Comparison of ENCODE assay signal across 8 cellular contexts in the genomic region with DNA sequence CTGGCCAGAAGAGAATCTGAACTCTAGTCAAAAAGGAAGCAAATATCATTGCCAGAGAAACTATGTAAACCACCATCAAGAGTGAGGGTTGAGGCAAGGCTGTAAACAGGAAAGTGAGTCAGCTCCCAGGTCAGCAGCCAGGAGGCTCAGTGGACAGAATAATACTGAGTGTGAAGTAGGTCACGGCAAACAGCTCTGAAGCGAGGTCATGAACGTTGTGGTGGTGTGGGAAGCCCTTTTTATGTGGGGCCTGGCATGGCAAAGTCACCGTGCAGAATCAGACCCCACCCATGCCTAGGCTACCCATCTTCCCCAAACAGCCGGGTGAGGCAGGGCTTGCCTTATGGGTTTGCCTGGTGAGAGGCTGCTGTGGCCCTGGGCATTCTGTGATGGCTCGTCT. TPM values are rescaled to one million over a fixed set of nuclear protein-coding genes. Genes with fewer than 3 reads are reported as not detected.
A peak's percentile ranks its signal among the peaks of the same experiment; 100 is the strongest.
DNase-seq lines count a peak whose midpoint lies in the region; TF ChIP-seq lines count a peak whose summit lies in the region.

No MANE protein-coding gene starts in this region.

- H3K4me3 ChIP-seq in retinal pigment epithelial cell (ENCODE audit: low read length) = no peak overlapping the region

- DNase-seq in ELR (ENCODE audit: low read depth) (peak; percentile 93), LoVo (ENCODE audit: low spot score) (peak; percentile 86), fibroblast of gingiva (ENCODE audit: low read depth) (peak; percentile 80), retinal pigment epithelial cell (ENCODE audit: low read depth) (peak; percentile 73), NCI-H2227 (lab: John Stamatoyannopoulos, UW; ENCODE audit: unreplicated experiment) (no peak), mesenteric fat pad (ENCODE audit: low spot score) (no peak)
- DNase-seq in activated CD8-positive, alpha-beta memory T cell treated with anti-CD3 and anti-CD28 coated beads, Interleukin-2, amount 50 U/mL, for 24 hours (ENCODE audit: extremely low read depth) = peak; percentile 32
- no peak for DNase-seq in effector CD8-positive, alpha-beta T cell (lab: John Stamatoyannopoulos, UW)

- TF ChIP-seq CTCF in retinal pigment epithelial cell (conservative IDR thresholded peaks at IDR 0.05; ENCODE audit: low read depth, low read length) = peak; percentile 13

RNA-seq across cellular contexts. Expression of a gene that starts 43.9 kb away (rescaled TPM):
- total RNA-seq in mesenteric fat pad = 4,139 TPM

Comparison
In these comparisons a context has a peak if more than half of its experiments do, and no peak if none do; other contexts are left out.
1. DNase-seq: peak in ELR (single experiment), LoVo (single experiment), activated CD8-positive, alpha-beta memory T cell treated with anti-CD3 and anti-CD28 coated beads, Interleukin-2, amount 50 U/mL, for 24 hours (single experiment), fibroblast of gingiva (single experiment) and retinal pigment epithelial cell (single experiment); none in effector CD8-positive, alpha-beta T cell (single experiment), NCI-H2227 (single experiment) and mesenteric fat pad (single experiment).